8 cellular contexts compared by ENCODE assay signal in the genomic region with DNA sequence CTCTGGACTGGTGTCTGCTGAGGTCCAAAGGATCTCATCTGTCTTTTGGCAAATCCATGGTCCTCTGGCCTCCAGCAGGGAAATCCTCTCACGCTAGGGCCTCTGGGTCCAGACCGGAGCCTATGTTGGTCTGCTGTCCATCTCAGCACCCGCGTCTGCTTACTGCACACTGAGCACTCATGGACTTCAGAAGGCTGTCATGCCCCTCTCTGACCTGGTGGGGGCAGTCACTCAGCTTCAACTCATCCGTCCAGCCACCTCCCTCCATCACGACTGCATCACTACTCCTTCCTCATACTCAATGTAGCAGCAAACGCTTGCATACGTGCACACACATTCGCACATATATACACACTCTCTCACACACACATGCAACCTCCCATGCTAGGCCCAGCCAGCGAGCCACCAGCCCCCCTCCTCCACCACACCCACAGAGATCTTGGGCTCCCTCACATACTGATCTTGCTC. TPM values are rescaled to one million over a fixed set of nuclear protein-coding genes. Genes with fewer than 3 reads are reported as not detected.
DNase-seq lines count a peak whose midpoint lies in the region.

No MANE protein-coding gene starts in this region.

- in situ Hi-C loops in KBM-7 (cut with MboI; ENCODE audit: low pct_unique_long_range_greater_than_20kb, low sequenced_read_pairs), result no loop called here

- DNase-seq in activated T-cell treated with anti-CD3 and anti-CD28 coated beads for 48 hours (ENCODE audit: low read depth) (peak; percentile 30), activated T-cell treated with anti-CD3 and anti-CD28 coated beads for 4 hours (no peak), H4 (ENCODE audit: low spot score) (peak; percentile 39), KBM-7 (peak; percentile 88), foreskin melanocyte (peak; percentile 22), occipital lobe (lab: John Stamatoyannopoulos, UW) (no peak)
- DNase-seq in activated CD4-positive, alpha-beta T cell treated with anti-CD3 and anti-CD28 coated beads for 4 hours, result peak; percentile 8 to 18
- peak; percentile 13 for DNase-seq in stimulated activated CD8-positive, alpha-beta memory T cell treated with anti-CD3 and anti-CD28 coated beads, Interleukin-12 subunit alpha, Interleukin-12 subunit beta, amount 100 ng/mL, for 1 hour (ENCODE audit: low read depth)

RNA-seq across cellular contexts. Expression of a gene that starts 33.3 kb away (rescaled TPM):
- 0.08 TPM in 1 of 2 replicates, not detected in the other for total RNA-seq in H4 (2014; rRNA removed; shearing (Covaris generic))
- 0.16 TPM for total RNA-seq in occipital lobe

Comparison
In these comparisons a context has a peak if more than half of its experiments do, and no peak if none do; other contexts are left out.
1. DNase-seq: peak in activated T-cell treated with anti-CD3 and anti-CD28 coated beads for 48 hours (single experiment), H4 (single experiment), KBM-7 (single experiment), activated CD4-positive, alpha-beta T cell treated with anti-CD3 and anti-CD28 coated beads for 4 hours (2 of 2), foreskin melanocyte (single experiment) and stimulated activated CD8-positive, alpha-beta memory T cell treated with anti-CD3 and anti-CD28 coated beads, Interleukin-12 subunit alpha, Interleukin-12 subunit beta, amount 100 ng/mL, for 1 hour (single experiment); none in activated T-cell treated with anti-CD3 and anti-CD28 coated beads for 4 hours (single experiment) and occipital lobe (single experiment).